10 cellular contexts compared by ENCODE assay signal in genomic region chr3:116445291-116445841, GRCh38. TPM values are rescaled to one million over a fixed set of nuclear protein-coding genes. Genes with fewer than 3 reads are reported as not detected.
DNase-seq lines count a peak whose midpoint lies in the region; ATAC-seq and TF ChIP-seq lines count a peak whose summit lies in the region.
"Had no signal": no experiment of that assay in that cellular context is flagged by ENCODE, and none has a peak within 500 bp of the region (broad histone marks: within the 10 kb centered on the region; RNA-seq: fewer than 3 reads in every experiment).

TSS of gene LSAMP (minus strand) at chr3:116445487.

- H3K36me3 ChIP-seq in esophagus muscularis mucosa (no peaks in the 10 kb centered on the region), muscle layer of colon (ENCODE audit: insufficient read depth, low read length) (no peaks in the 10 kb centered on the region)

- H3K9ac ChIP-seq in muscle layer of colon (ENCODE audit: low read length): peak within 1 kb of the TSS; percentile 96

- no peaks in the 10 kb centered on the region for H3K4me1 ChIP-seq in esophagus muscularis mucosa
- peaks cover 19% of the 10 kb centered on the region for H3K4me1 ChIP-seq in muscle layer of colon (ENCODE audit: insufficient read depth, low read length)

- ATAC-seq in HG03159 (IDR thresholded peaks at IDR 0.05; ENCODE audit: unreplicated experiment) (no peak), HG03097 (IDR thresholded peaks at IDR 0.05; ENCODE audit: low FRiP score, unreplicated experiment) (no peak)
- ATAC-seq: K562 had no signal

- peak; percentile 23 for DNase-seq in AG10803 (ENCODE audit: low read depth)
- DNase-seq in NCI-H446 (lab: John Stamatoyannopoulos, UW): peak; percentile 70 to 71
- no peak for DNase-seq in esophagus muscularis mucosa (ENCODE audit: extremely low spot score)
- DNase-seq in NOMO-1 treated with dmso at 0.1 percent for 144 hours (lab: John Stamatoyannopoulos, UW; ENCODE audit: unreplicated experiment): no peak
- no peak for DNase-seq in HuH-7.5 (ENCODE audit: low spot score)
- DNase-seq: activated naive CD8-positive, alpha-beta T cell treated with anti-CD3 and anti-CD28 coated beads, Interleukin-2, amount 10 ng/mL, durations not matched to agents 7 days and 5 days had no signal

- 3% methylated on average over 15 of the region's 15 CpGs for WGBS in esophagus muscularis mucosa

- TF ChIP-seq POLR2A in esophagus muscularis mucosa (IDR thresholded peaks at IDR 0.05; ENCODE audit: low read depth): no peak

- no peaks in the 10 kb centered on the region for H3K9me3 ChIP-seq in esophagus muscularis mucosa
- H3K9me3 ChIP-seq in muscle layer of colon (ENCODE audit: low read length): no peaks in the 10 kb centered on the region

- no peak within 1 kb of the TSS for H3K27ac ChIP-seq in esophagus muscularis mucosa (replicated peaks in 1 of 4)
- peak within 1 kb of the TSS; percentile 60 for H3K27ac ChIP-seq in muscle layer of colon (ENCODE audit: low read depth, low read length)

- peaks cover 0 to 13% (median 2%) of the 10 kb centered on the region in 4 donors for H3K27me3 ChIP-seq in esophagus muscularis mucosa
- H3K27me3 ChIP-seq in muscle layer of colon (ENCODE audit: control insufficient read depth in 1 of 2, insufficient read depth in 2 of 2, low read length in 2 of 2): no peaks in the 10 kb centered on the region

- TF ChIP-seq EP300 in esophagus muscularis mucosa (IDR thresholded peaks at IDR 0.05): no peak

- TF ChIP-seq CTCF in AG10803 (conservative IDR thresholded peaks at IDR 0.05; ENCODE audit: low read length) (no peak), esophagus muscularis mucosa (IDR thresholded peaks at IDR 0.05) (no peak)

- peak within 1 kb of the TSS; percentile 61 for H3K4me3 ChIP-seq in AG10803 (ENCODE audit: low read length)
- peak within 1 kb of the TSS; percentile 37 to 51 (median 37) for H3K4me3 ChIP-seq in esophagus muscularis mucosa
- H3K4me3 ChIP-seq in muscle layer of colon (ENCODE audit: low read depth in 1 of 2, low read length in 2 of 2): peak within 1 kb of the TSS; percentile 56 to 97
- H3K4me3 ChIP-seq: K562 had no signal

- intact Hi-C loops in esophagus muscularis mucosa (cut with DNase I): no loop called here

RNA-seq across cellular contexts. Expression of gene LSAMP, which starts in this region (rescaled TPM):
- 1 to 10 TPM; 1.2 to 3.0 (median 1.8) TPM for total RNA-seq in esophagus muscularis mucosa
- total RNA-seq: activated naive CD8-positive, alpha-beta T cell treated with anti-CD3 and anti-CD28 coated beads, Interleukin-2, amount 10 ng/mL, durations not matched to agents 7 days and 5 days had no signal

Comparison
In these comparisons a context has a peak if more than half of its experiments do, and no peak if none do; other contexts are left out.
1. DNase-seq: peak in AG10803 (single experiment) and NCI-H446 (2 of 2); none in esophagus muscularis mucosa (single experiment), NOMO-1 treated with dmso at 0.1 percent for 144 hours (single experiment) and HuH-7.5 (single experiment).
2. Peak in every context shown above with its lines, with median percentiles within 50 percentile points of each other: H3K4me3 ChIP-seq.